Comparison of ENCODE assay signal across 24 cellular contexts in the genomic region with DNA sequence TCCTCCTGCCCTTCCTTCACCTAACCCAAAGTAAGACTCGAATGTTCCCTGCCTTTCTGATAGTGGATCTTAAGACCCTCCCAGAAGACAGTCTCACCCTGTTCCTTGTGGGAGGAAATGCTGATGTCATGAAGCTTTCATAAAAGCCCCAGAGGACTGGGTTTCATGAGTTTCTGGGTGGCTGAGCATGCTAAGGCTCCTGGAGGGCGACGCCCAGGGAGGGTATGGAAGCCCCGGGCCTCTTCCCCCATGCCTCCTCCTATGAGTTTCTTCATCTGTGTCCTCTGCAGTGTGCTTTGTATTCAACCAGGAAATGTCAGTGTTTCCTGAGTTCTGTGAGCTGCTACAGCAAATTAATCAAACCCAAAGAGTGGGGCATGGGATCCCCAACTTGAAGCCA. TPM values are rescaled to one million over a fixed set of nuclear protein-coding genes. Genes with fewer than 3 reads are reported as not detected.
DNase-seq lines count a peak whose midpoint lies in the region; ATAC-seq and TF ChIP-seq lines count a peak whose summit lies in the region.
"Had no signal": no experiment of that assay in that cellular context is flagged by ENCODE, and none has a peak within 500 bp of the region (broad histone marks: within the 10 kb centered on the region; RNA-seq: fewer than 3 reads in every experiment).

No MANE protein-coding gene starts in this region.

- intact Hi-C loops in naive thymus-derived CD4-positive, alpha-beta T cell (cut with micrococcal nuclease): no loop called here

- POLR2A ChIA-PET in HEK293 (lab: Yijun Ruan, JAX): no interaction called here
- POLR2A ChIA-PET in naive thymus-derived CD4-positive, alpha-beta T cell (lab: Charles Lee): no interaction called here

- TF ChIP-seq CTCF in HEK293 (tag by site-specific recombination; IDR thresholded peaks at IDR 0.05): no peak

- H3K27me3 Mint-ChIP-seq in naive thymus-derived CD4-positive, alpha-beta T cell: peaks cover 27 to 38% (median 28%) of the 10 kb centered on the region in 5 donors

- no peak overlapping the region for H3K27ac ChIP-seq in HEK293 (ENCODE audit: extremely low read depth, low read depth, low read length)
- H3K27ac ChIP-seq in naive thymus-derived CD4-positive, alpha-beta T cell (ENCODE audit: low read depth, low read length): no peak overlapping the region
- H3K27ac ChIP-seq: esophagus muscularis mucosa, gastroesophageal sphincter, neural progenitor cell had no signal

- H3K9me3 ChIP-seq in HEK293 (ENCODE audit: control insufficient read depth, insufficient read depth, low read depth, low read length): no peaks in the 10 kb centered on the region
- no peaks in the 10 kb centered on the region for H3K9me3 ChIP-seq in naive thymus-derived CD4-positive, alpha-beta T cell (ENCODE audit: control insufficient read depth in 2 of 3, low read length in 3 of 3)
- H3K9me3 ChIP-seq: esophagus muscularis mucosa, SK-N-SH had no signal

- DNase-seq in CD1c-positive myeloid dendritic cell (ENCODE audit: extremely low spot score) (peak; percentile 45), UCSD-AML1 (lab: John Stamatoyannopoulos, UW; ENCODE audit: unreplicated experiment) (peak; percentile 39), NCI-H1436 (lab: John Stamatoyannopoulos, UW) (no peak), cerebellar cortex (ENCODE audit: low spot score) (no peak)
- no peak for DNase-seq in naive thymus-derived CD4-positive, alpha-beta T cell
- no peak for DNase-seq in activated CD4-positive, alpha-beta T cell treated with anti-CD3 and anti-CD28 coated beads, Interleukin-2, amount 50 U/mL, for 1 hour
- DNase-seq: cerebellar nuclear complex; effector CD8-positive, alpha-beta T cell; midbrain; NCI-H1092 treated with DMSO at 0.1 percent for 48 hours; NCI-H2029 treated with DMSO at 0.1 percent for 48 hours; RPMI8226; SK-N-SH; stimulated activated CD4-positive, alpha-beta T cell treated with anti-CD3 and anti-CD28 coated beads, Interleukin-4, amount 100 ng/mL, for 4 hours had no signal

- no peaks in the 10 kb centered on the region for H3K4me1 ChIP-seq in HEK293 (ENCODE audit: control insufficient read depth, insufficient read depth, low read length)
- no peaks in the 10 kb centered on the region for H3K4me1 ChIP-seq in naive thymus-derived CD4-positive, alpha-beta T cell (ENCODE audit: control insufficient read depth in 2 of 2, insufficient read depth in 2 of 2, low read length in 2 of 2)
- H3K4me1 ChIP-seq: gastroesophageal sphincter, neural progenitor cell had no signal

- no peak overlapping the region for H3K4me3 Mint-ChIP-seq in naive thymus-derived CD4-positive, alpha-beta T cell
- H3K4me3 Mint-ChIP-seq: activated naive CD4-positive, alpha-beta T cell treated with anti-CD3 and anti-CD28 coated beads, Interleukin-2, amount 50 U/mL, for 24 hours; neural progenitor cell had no signal

- no peak overlapping the region for H3K27ac Mint-ChIP-seq in naive thymus-derived CD4-positive, alpha-beta T cell
- H3K27ac Mint-ChIP-seq: activated naive CD4-positive, alpha-beta T cell treated with anti-CD3 and anti-CD28 coated beads, Interleukin-2, amount 50 U/mL, for 24 hours; neural progenitor cell had no signal

- H3K9me3 Mint-ChIP-seq in naive thymus-derived CD4-positive, alpha-beta T cell: no peaks in the 10 kb centered on the region
- H3K9me3 Mint-ChIP-seq: activated naive CD4-positive, alpha-beta T cell treated with anti-CD3 and anti-CD28 coated beads, Interleukin-2, amount 50 U/mL, for 24 hours; neural progenitor cell had no signal

- H3K27me3 ChIP-seq in naive thymus-derived CD4-positive, alpha-beta T cell (ENCODE audit: control insufficient read depth in 2 of 2, insufficient read depth in 2 of 2, low read length in 2 of 2): no peaks in the 10 kb centered on the region

- CTCF ChIA-PET in HEK293 (lab: Yijun Ruan, JAX): interaction anchor here (1.6 kb wide), 1 partner anchor 17 kb away, joined by 8 read pairs; no protein-coding TSS in a partner anchor
- CTCF ChIA-PET in naive thymus-derived CD4-positive, alpha-beta T cell (lab: Charles Lee): no interaction called here

- no peak overlapping the region for H3K4me3 ChIP-seq in HEK293 (ENCODE audit: low read depth, low read length)
- H3K4me3 ChIP-seq in naive thymus-derived CD4-positive, alpha-beta T cell (ENCODE audit: low read length): no peak overlapping the region
- H3K4me3 ChIP-seq: esophagus muscularis mucosa, gastroesophageal sphincter, K562, neural progenitor cell had no signal

- H3K36me3 Mint-ChIP-seq in naive thymus-derived CD4-positive, alpha-beta T cell: peaks cover 0 to 5% (median 0%) of the 10 kb centered on the region in 5 donors
- H3K36me3 Mint-ChIP-seq: activated naive CD4-positive, alpha-beta T cell treated with anti-CD3 and anti-CD28 coated beads, Interleukin-2, amount 50 U/mL, for 24 hours; neural progenitor cell had no signal

- H3K4me1 Mint-ChIP-seq in naive thymus-derived CD4-positive, alpha-beta T cell: peaks cover 0 to 11% (median 8%) of the 10 kb centered on the region in 7 donors
- H3K4me1 Mint-ChIP-seq: neural progenitor cell had no signal

- ATAC-seq in naive thymus-derived CD4-positive, alpha-beta T cell: peak; percentile 27
- ATAC-seq: gastroesophageal sphincter, K562 had no signal

- H3K36me3 ChIP-seq in HEK293 (ENCODE audit: control insufficient read depth in 2 of 2, insufficient read depth in 1 of 2, low read length in 2 of 2): no peaks in the 10 kb centered on the region
- H3K36me3 ChIP-seq in naive thymus-derived CD4-positive, alpha-beta T cell (ENCODE audit: control insufficient read depth in 2 of 3, insufficient read depth in 3 of 3, low read length in 3 of 3): no peaks in the 10 kb centered on the region
- H3K36me3 ChIP-seq: esophagus muscularis mucosa, gastroesophageal sphincter, neural progenitor cell had no signal

TF ChIP-seq in HEK293, 187 proteins besides CTCF, POLR2A, EP300 and RAD21:
- TF ChIP-seq, protein P1, sequence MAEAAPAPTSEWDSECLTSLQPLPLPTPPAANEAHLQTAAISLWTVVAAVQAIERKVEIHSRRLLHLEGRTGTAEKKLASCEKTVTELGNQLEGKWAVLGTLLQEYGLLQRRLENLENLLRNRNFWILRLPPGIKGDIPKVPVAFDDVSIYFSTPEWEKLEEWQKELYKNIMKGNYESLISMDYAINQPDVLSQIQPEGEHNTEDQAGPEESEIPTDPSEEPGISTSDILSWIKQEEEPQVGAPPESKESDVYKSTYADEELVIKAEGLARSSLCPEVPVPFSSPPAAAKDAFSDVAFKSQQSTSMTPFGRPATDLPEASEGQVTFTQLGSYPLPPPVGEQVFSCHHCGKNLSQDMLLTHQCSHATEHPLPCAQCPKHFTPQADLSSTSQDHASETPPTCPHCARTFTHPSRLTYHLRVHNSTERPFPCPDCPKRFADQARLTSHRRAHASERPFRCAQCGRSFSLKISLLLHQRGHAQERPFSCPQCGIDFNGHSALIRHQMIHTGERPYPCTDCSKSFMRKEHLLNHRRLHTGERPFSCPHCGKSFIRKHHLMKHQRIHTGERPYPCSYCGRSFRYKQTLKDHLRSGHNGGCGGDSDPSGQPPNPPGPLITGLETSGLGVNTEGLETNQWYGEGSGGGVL (tag by site-specific recombination; IDR thresholded peaks at IDR 0.05): no peak
- TF ChIP-seq KLF1 (tag by site-specific recombination; IDR thresholded peaks at IDR 0.05): 0 out of 2 replicates have a peak, but pooled peaks have one; percentile 26

RNA-seq across cellular contexts. Expression of gene LILRB2, which starts 1.8 kb away (rescaled TPM):
- total RNA-seq in naive thymus-derived CD4-positive, alpha-beta T cell: 100 to 1,000 TPM in 1 of 5 experiments, 10 to 100 TPM in 1, 1 to 10 TPM in 2, not detected in 1; 1.5 to 131 (median 6.0) TPM
- polyA plus RNA-seq in naive thymus-derived CD4-positive, alpha-beta T cell: under 1 TPM in 1 of 2 donors, not detected in 1; 0.12 TPM
- total RNA-seq: astrocyte, K562, kidney epithelial cell, NCI-H460, pulmonary artery endothelial cell had no signal
- polyA plus RNA-seq: K562, SK-N-SH had no signal

RNA-seq across cellular contexts. Expression of gene LILRB5, which starts 25.6 kb away (rescaled TPM):
- total RNA-seq in naive thymus-derived CD4-positive, alpha-beta T cell: 1 to 10 TPM in 3 of 5 experiments, under 1 TPM in 1, not detected in 1; 0.08 to 1.8 (median 1.2) TPM
- polyA plus RNA-seq in naive thymus-derived CD4-positive, alpha-beta T cell: not detected
- total RNA-seq: astrocyte, K562, NCI-H460, pulmonary artery endothelial cell had no signal
- polyA plus RNA-seq: K562, SK-N-SH had no signal

RNA-seq across cellular contexts. Expression of gene LILRA5, which starts 30.3 kb away (rescaled TPM):
- 10 to 100 TPM in 1 of 5 experiments, 1 to 10 TPM in 1, under 1 TPM in 2, not detected in 1; 0.32 to 82.1 (median 5.1) TPM for total RNA-seq in naive thymus-derived CD4-positive, alpha-beta T cell
- under 1 TPM in 1 of 2 donors, not detected in 1; 0.34 TPM for polyA plus RNA-seq in naive thymus-derived CD4-positive, alpha-beta T cell
- total RNA-seq: astrocyte, K562, NCI-H460, pulmonary artery endothelial cell had no signal
- polyA plus RNA-seq: K562, SK-N-SH had no signal

RNA-seq across cellular contexts. Expression of gene LILRA6, which starts 40.1 kb away (rescaled TPM):
- 10 to 100 TPM in 1 of 5 experiments, 1 to 10 TPM in 1, under 1 TPM in 3; 0.24 to 27.0 (median 0.97) TPM for total RNA-seq in naive thymus-derived CD4-positive, alpha-beta T cell
- under 1 TPM; 0.12 to 0.36 TPM for polyA plus RNA-seq in naive thymus-derived CD4-positive, alpha-beta T cell
- total RNA-seq: astrocyte, K562, kidney epithelial cell, NCI-H460, pulmonary artery endothelial cell had no signal
- polyA plus RNA-seq: SK-N-SH had no signal

RNA-seq across cellular contexts. Expression of gene LILRA4, which starts 56.3 kb away (rescaled TPM):
- total RNA-seq in naive thymus-derived CD4-positive, alpha-beta T cell: 1 to 10 TPM in 2 of 5 experiments, not detected in 3; 3.5 to 8.9 TPM
- polyA plus RNA-seq in naive thymus-derived CD4-positive, alpha-beta T cell: not detected
- total RNA-seq: astrocyte, esophagus muscularis mucosa, gastroesophageal sphincter, K562, kidney epithelial cell, NCI-H460, pulmonary artery endothelial cell had no signal
- polyA plus RNA-seq: K562, SK-N-SH had no signal

Comparison
In these comparisons a context has a peak if more than half of its experiments do, and no peak if none do; other contexts are left out.
1. DNase-seq: peak in CD1c-positive myeloid dendritic cell (single experiment) and UCSD-AML1 (single experiment); none in naive thymus-derived CD4-positive, alpha-beta T cell (0 of 9), activated CD4-positive, alpha-beta T cell treated with anti-CD3 and anti-CD28 coated beads, Interleukin-2, amount 50 U/mL, for 1 hour (single experiment), NCI-H1436 (single experiment) and cerebellar cortex (single experiment).